In the genomic region with DNA sequence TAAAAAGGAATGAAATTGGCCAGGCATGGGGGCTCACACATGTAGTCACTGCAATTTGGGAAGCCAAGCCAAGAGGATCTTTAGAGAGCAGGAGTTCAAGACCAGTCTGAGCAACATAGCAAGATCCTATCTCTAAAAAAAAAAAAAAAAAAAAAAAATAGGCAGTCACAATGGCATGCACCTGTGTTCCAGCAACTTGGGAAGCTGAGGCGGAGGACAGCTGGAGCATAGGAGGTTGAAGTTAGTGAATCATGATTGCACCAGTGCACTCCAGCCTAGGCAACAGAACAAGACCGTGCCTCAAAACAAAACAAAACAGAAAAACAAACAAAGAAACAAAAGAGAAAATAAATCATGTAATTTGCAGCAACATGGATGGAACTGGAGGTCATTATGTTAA, we compare ENCODE assay signal across 17 cellular contexts. TPM values are rescaled to one million over a fixed set of nuclear protein-coding genes. Genes with fewer than 3 reads are reported as not detected.
A peak's percentile ranks its signal among the peaks of the same experiment; 100 is the strongest.
DNase-seq lines count a peak whose midpoint lies in the region; ATAC-seq lines count a peak whose summit lies in the region.
"Had no signal": no experiment of that assay in that cellular context is flagged by ENCODE, and none has a peak within 500 bp of the region (broad histone marks: within the 10 kb centered on the region; RNA-seq: fewer than 3 reads in every experiment).

No MANE protein-coding gene starts in this region.

- ATAC-seq in esophagus mucosa: no peak
- ATAC-seq: CD8-positive, alpha-beta T cell; HepG2 had no signal

- DNase-seq in DMS53 (lab: John Stamatoyannopoulos, UW): peak; percentile 12
- no peak for DNase-seq in DMS53 treated with DMSO at 0.1 percent for 48 hours (lab: John Stamatoyannopoulos, UW; ENCODE audit: unreplicated experiment)
- DNase-seq in NCI-H748 (lab: John Stamatoyannopoulos, UW; ENCODE audit: unreplicated experiment): peak; percentile 14
- no peak for DNase-seq in NCI-H748 treated with DMSO at 0.1 percent for 48 hours (lab: John Stamatoyannopoulos, UW)
- peak; percentile 92 for DNase-seq in NCI-H774 (lab: John Stamatoyannopoulos, UW)
- DNase-seq in AML-193 (lab: John Stamatoyannopoulos, UW): no peak
- DNase-seq: 8988T; CD8-positive, alpha-beta T cell; COR-L47; DMS 273 treated with DMSO at 0.1 percent for 48 hours; DND-41; EL; H9 had no signal

RNA-seq across cellular contexts. Expression of a gene that starts 33.7 kb away (rescaled TPM):
- 0.32 TPM for total RNA-seq in esophagus mucosa
- total RNA-seq: B cell; CD8-positive, alpha-beta T cell; G401 had no signal

Comparison
In these comparisons a context has a peak if more than half of its experiments do, and no peak if none do; other contexts are left out.
1. DNase-seq: peak in DMS53 (single experiment), NCI-H748 (single experiment) and NCI-H774 (single experiment); none in DMS53 treated with DMSO at 0.1 percent for 48 hours (single experiment), NCI-H748 treated with DMSO at 0.1 percent for 48 hours (single experiment) and AML-193 (0 of 2).